ENCODE assay signal across 20 cellular contexts in genomic region chr3:108378153-108378951, GRCh38.
A peak's percentile ranks its signal among the peaks of the same experiment; 100 is the strongest.
DNase-seq lines count a peak whose midpoint lies in the region; ATAC-seq and TF ChIP-seq lines count a peak whose summit lies in the region.
"Had no signal": no experiment of that assay in that cellular context is flagged by ENCODE, and none has a peak within 500 bp of the region (broad histone marks: within the 10 kb centered on the region; RNA-seq: fewer than 3 reads in every experiment).

No MANE protein-coding gene starts in this region.

- H3K27me3 ChIP-seq in MM.1S (replicated peaks; ENCODE audit: insufficient read depth, low read length) (no peaks in the 10 kb centered on the region), stomach (no peaks in the 10 kb centered on the region)
- H3K27me3 ChIP-seq: BE2C had no signal

- intact Hi-C loops in stomach (cut with DNase I; ENCODE audit: low total_unique reads): no loop called here

- H3K36me3 ChIP-seq in MM.1S (replicated peaks; ENCODE audit: insufficient read depth, low read length) (no peaks in the 10 kb centered on the region), stomach (no peaks in the 10 kb centered on the region)
- H3K36me3 ChIP-seq: BE2C had no signal

- H3K4me3 ChIP-seq in MM.1S (ENCODE audit: low read length) (no peak overlapping the region), stomach (no peak overlapping the region)
- H3K4me3 ChIP-seq: GM23248 had no signal

- H4K20me1 ChIP-seq in MM.1S (ENCODE audit: insufficient read depth, low read length): no peaks in the 10 kb centered on the region

- H3K9me3 ChIP-seq in MM.1S (replicated peaks; ENCODE audit: insufficient read depth, low read length): no peaks in the 10 kb centered on the region
- H3K9me3 ChIP-seq in stomach: no peaks in the 10 kb centered on the region
- H3K9me3 ChIP-seq: BE2C had no signal

- no peaks in the 10 kb centered on the region for H3K36me3 Mint-ChIP-seq in activated naive CD4-positive, alpha-beta T cell treated with anti-CD3 and anti-CD28 coated beads, Interleukin-2, amount 50 U/mL, for 24 hours

- H3K27ac ChIP-seq in MM.1S (ENCODE audit: low read length): no peak overlapping the region
- no peak overlapping the region for H3K27ac ChIP-seq in stomach
- H3K27ac ChIP-seq: GM23248, HL-60 had no signal

- no peak overlapping the region for H3K9ac ChIP-seq in MM.1S (ENCODE audit: low read length)
- H3K9ac ChIP-seq: GM23248 had no signal

- H3K4me2 ChIP-seq in MM.1S (ENCODE audit: low read depth, low read length): no peak overlapping the region; the same call in 1 of the 2 replicates

- no peaks in the 10 kb centered on the region for H3K79me2 ChIP-seq in MM.1S (ENCODE audit: low read length)

- no peaks in the 10 kb centered on the region for H3K4me1 Mint-ChIP-seq in activated naive CD4-positive, alpha-beta T cell treated with anti-CD3 and anti-CD28 coated beads, Interleukin-2, amount 50 U/mL, for 24 hours

- TF ChIP-seq CTCF in MM.1S (IDR thresholded peaks at IDR 0.05; ENCODE audit: low read length) (no peak), stomach (IDR thresholded peaks at IDR 0.05) (no peak)

- ATAC-seq in HG02852 (IDR thresholded peaks at IDR 0.05; ENCODE audit: unreplicated experiment) (peak; percentile 78), HG03460 (IDR thresholded peaks at IDR 0.05; ENCODE audit: unreplicated experiment) (no peak)

- TF ChIP-seq POLR2A in stomach (IDR thresholded peaks at IDR 0.05): no peak

- H2AFZ ChIP-seq in MM.1S (ENCODE audit: low read length): no peak overlapping the region
- H2AFZ ChIP-seq: GM23248 had no signal

- H3K9me3 Mint-ChIP-seq in activated naive CD4-positive, alpha-beta T cell treated with anti-CD3 and anti-CD28 coated beads, Interleukin-2, amount 50 U/mL, for 24 hours: no peaks in the 10 kb centered on the region
- H3K9me3 Mint-ChIP-seq: CD4-positive, alpha-beta T cell had no signal

- no peaks in the 10 kb centered on the region for H3F3A ChIP-seq in MM.1S (ENCODE audit: insufficient read depth, low read length)

- peak overlapping the region; percentile 1 for H3K27ac Mint-ChIP-seq in activated naive CD4-positive, alpha-beta T cell treated with anti-CD3 and anti-CD28 coated beads, Interleukin-2, amount 50 U/mL, for 24 hours
- H3K27ac Mint-ChIP-seq: CD4-positive, alpha-beta T cell had no signal

- H3K27me3 Mint-ChIP-seq in activated naive CD4-positive, alpha-beta T cell treated with anti-CD3 and anti-CD28 coated beads, Interleukin-2, amount 50 U/mL, for 24 hours: no peaks in the 10 kb centered on the region
- H3K27me3 Mint-ChIP-seq: CD4-positive, alpha-beta T cell had no signal

- TF ChIP-seq EP300 in stomach (IDR thresholded peaks at IDR 0.05): no peak

- WGBS in stomach, 5 donors: 83 to 91% (median 89%) methylated on average over 4 of the region's 4 CpGs

- no peaks in the 10 kb centered on the region for H3K9me2 ChIP-seq in MM.1S (replicated peaks; ENCODE audit: insufficient read depth, low read length)

- peaks cover 21% of the 10 kb centered on the region for H3K4me1 ChIP-seq in MM.1S (ENCODE audit: low read length)
- no peaks in the 10 kb centered on the region for H3K4me1 ChIP-seq in stomach

- DNase-seq in activated naive CD4-positive, alpha-beta T cell treated with Interleukin-2 at 50 U/mL for 16 hours: no peak
- DNase-seq in MM.1S (peak; percentile 53), germinal center (ENCODE audit: low spot score) (no peak), stomach (no peak)
- no peak for DNase-seq in stimulated activated CD4-positive, alpha-beta T cell treated with anti-CD3 and anti-CD28 coated beads, Interleukin-1b, Interleukin-23, amount 100 ng/mL, for 48 hours
- DNase-seq: 8988T; BE2C; Calu3; CD4-positive, alpha-beta T cell; DMS53; GM23248; HCEC 1CT; NCI-H1436; NCI-H2029; NCI-H2171; NCI-H446 had no signal

- no peak overlapping the region for H3K4me3 Mint-ChIP-seq in activated naive CD4-positive, alpha-beta T cell treated with anti-CD3 and anti-CD28 coated beads, Interleukin-2, amount 50 U/mL, for 24 hours
- H3K4me3 Mint-ChIP-seq: CD4-positive, alpha-beta T cell had no signal
